8 cellular contexts compared by ENCODE assay signal in genomic region chr1:167454929-167455785, GRCh38.
DNase-seq lines count a peak whose midpoint lies in the region; ATAC-seq lines count a peak whose summit lies in the region.

No MANE protein-coding gene starts in this region.

- no peaks in the 10 kb centered on the region for H3K9me3 ChIP-seq in ectodermal cell (ENCODE audit: control insufficient read depth, low read length)

- no peak overlapping the region for H3K27ac ChIP-seq in ectodermal cell (ENCODE audit: insufficient read depth, low read depth, low read length, poor library complexity, severe bottlenecking)

- DNase-seq in NCI-H2081 (lab: John Stamatoyannopoulos, UW): peak; percentile 52 to 64
- no peak for DNase-seq in NCI-H2081 treated with DMSO at 0.1 percent for 48 hours (lab: John Stamatoyannopoulos, UW)
- peak; percentile 59 for DNase-seq in NCI-H345 (lab: John Stamatoyannopoulos, UW)
- DNase-seq in activated CD4-positive, alpha-beta T cell treated with anti-CD3 and anti-CD28 coated beads, Interleukin-2, amount 50 U/mL, for 48 hours: peak; percentile 77 to 81
- DNase-seq in medulla oblongata (ENCODE audit: extremely low spot score): peak; percentile 50
- peak; percentile 54 for DNase-seq in stimulated activated CD8-positive, alpha-beta memory T cell treated with anti-CD3 and anti-CD28 coated beads, Interleukin-12 subunit alpha, Interleukin-12 subunit beta, amount 100 ng/mL, for 24 hours (ENCODE audit: extremely low read depth)

- 0 to 1% methylated on average over 83 of the region's 83 CpGs for WGBS in ectodermal cell, 2 experiments

- H3K4me1 ChIP-seq in ectodermal cell (ENCODE audit: control insufficient read depth, insufficient read depth, low read length): peaks cover 18% of the 10 kb centered on the region

- no peaks in the 10 kb centered on the region for H3K36me3 ChIP-seq in ectodermal cell (ENCODE audit: control insufficient read depth, insufficient read depth, low read length)

- H3K27me3 ChIP-seq in ectodermal cell (ENCODE audit: control insufficient read depth, insufficient read depth, low read length, poor library complexity, severe bottlenecking): peaks cover 35% of the 10 kb centered on the region

- H3K4me3 ChIP-seq in ectodermal cell (ENCODE audit: insufficient read depth, low read depth, low read length): peak overlapping the region; percentile 57

- ATAC-seq in HG02884 (IDR thresholded peaks at IDR 0.05; ENCODE audit: unreplicated experiment): peak; percentile 44
